In the genomic region with DNA sequence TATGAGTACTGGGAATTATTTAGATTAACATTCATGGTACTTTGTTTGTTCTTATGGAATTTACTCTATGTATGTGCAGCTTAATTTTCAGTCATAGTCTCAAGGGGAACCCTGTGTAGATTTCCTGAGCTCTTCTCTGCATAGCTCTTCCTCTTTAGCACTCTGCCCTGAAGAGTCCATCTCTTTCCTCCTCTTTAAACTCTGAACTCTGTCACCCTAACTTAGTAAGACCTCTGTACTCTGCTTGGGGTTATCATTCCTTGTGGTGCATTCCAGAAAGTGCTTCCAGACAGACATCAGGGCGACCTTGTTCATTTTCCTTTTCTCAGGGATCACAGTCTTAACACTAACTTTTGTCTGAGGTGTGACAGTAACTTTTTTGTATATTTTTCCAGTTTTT, we compare ENCODE assay signal across 14 cellular contexts.
DNase-seq lines count a peak whose midpoint lies in the region; TF ChIP-seq lines count a peak whose summit lies in the region.
"Had no signal": no experiment of that assay in that cellular context is flagged by ENCODE, and none has a peak within 500 bp of the region (broad histone marks: within the 10 kb centered on the region; RNA-seq: fewer than 3 reads in every experiment).

No MANE protein-coding gene starts in this region.

- peaks cover 3% of the 10 kb centered on the region for H3K79me1 ChIP-seq in mesenchymal stem cell (replicated peaks; ENCODE audit: low read length, poor library complexity, severe bottlenecking)

- no peak overlapping the region for H4K8ac ChIP-seq in mesenchymal stem cell (ENCODE audit: low read length)

- H3K9ac ChIP-seq in GM23248 (no peak overlapping the region), mesenchymal stem cell (ENCODE audit: low read length) (peak overlapping the region; percentile 88)

- no peaks in the 10 kb centered on the region for H3K9me3 Mint-ChIP-seq in T-helper 2 cell treated with Interferon-gamma antibody and Interleukin-4, amounts not matched to agents 5 μg/mL and 100 μg/mL, for 36 hours

- H3F3A ChIP-seq in GM23248 (ENCODE audit: insufficient read depth): peaks cover 10% of the 10 kb centered on the region

- peak overlapping the region; percentile 37 for H2BK5ac ChIP-seq in mesenchymal stem cell (ENCODE audit: low read depth, low read length, poor library complexity, severe bottlenecking)

- H3K27ac Mint-ChIP-seq in T-helper 2 cell treated with Interferon-gamma antibody and Interleukin-4, amounts not matched to agents 5 μg/mL and 100 μg/mL, for 36 hours: no peak overlapping the region
- H3K27ac Mint-ChIP-seq: CD14-positive monocyte had no signal

- POLR2A ChIA-PET in A673 (lab: Charles Lee; ENCODE audit: low non-redundant PET): no interaction called here

- peak overlapping the region in 1 of 2 experiments; percentile 58 for H3K4ac ChIP-seq in mesenchymal stem cell (ENCODE audit: low read depth in 1 of 2, low read length in 2 of 2)

- H3K27ac ChIP-seq in GM23248: peak overlapping the region; percentile 59; the same call in 1 of the 2 replicates
- H3K27ac ChIP-seq in SJSA1: peak overlapping the region; percentile 92
- peak overlapping the region; percentile 66 for H3K27ac ChIP-seq in mesenchymal stem cell (ENCODE audit: low read length, poor library complexity, severe bottlenecking)
- peak overlapping the region in 3 of 4 donors; percentile 51 to 66 (median 61) for H3K27ac ChIP-seq in sigmoid colon
- H3K27ac ChIP-seq in A673 (ENCODE audit: low read depth, low read length, poor library complexity, severe bottlenecking): no peak overlapping the region

- no peak overlapping the region for H3K14ac ChIP-seq in mesenchymal stem cell (ENCODE audit: low read length in 2 of 2)

- H3K27me3 ChIP-seq in GM23248 (replicated peaks; ENCODE audit: insufficient read depth) (no peaks in the 10 kb centered on the region), SJSA1 (replicated peaks) (no peaks in the 10 kb centered on the region), mesenchymal stem cell (ENCODE audit: control insufficient read depth in 1 of 2, insufficient read depth in 1 of 2, low read length in 2 of 2) (no peaks in the 10 kb centered on the region), sigmoid colon (no peaks in the 10 kb centered on the region), A673 (replicated peaks; ENCODE audit: insufficient read depth, low read depth, low read length, poor library complexity) (no peaks in the 10 kb centered on the region)

- no peaks in the 10 kb centered on the region for H3K4me1 Mint-ChIP-seq in T-helper 2 cell treated with Interferon-gamma antibody and Interleukin-4, amounts not matched to agents 5 μg/mL and 100 μg/mL, for 36 hours (ENCODE audit: low read depth)
- H3K4me1 Mint-ChIP-seq: CD14-positive monocyte had no signal

- H2BK120ac ChIP-seq in mesenchymal stem cell (ENCODE audit: low read depth, low read length): peak overlapping the region; percentile 49

- no peak overlapping the region for H3K4me3 ChIP-seq in GM23248
- no peak overlapping the region for H3K4me3 ChIP-seq in SJSA1
- H3K4me3 ChIP-seq in mesenchymal stem cell (ENCODE audit: insufficient read depth in 1 of 2, low read depth in 1 of 2, low read length in 2 of 2): no peak overlapping the region
- H3K4me3 ChIP-seq in sigmoid colon: no peak overlapping the region
- H3K4me3 ChIP-seq in A673 (ENCODE audit: low read depth, low read length, poor library complexity, severe bottlenecking): no peak overlapping the region

- H3K9me2 ChIP-seq in GM23248 (ENCODE audit: insufficient read depth): no peaks in the 10 kb centered on the region

- H3K79me2 ChIP-seq in GM23248 (ENCODE audit: insufficient read depth): no peaks in the 10 kb centered on the region

- H2AFZ ChIP-seq in GM23248: no peak overlapping the region
- H2AFZ ChIP-seq in mesenchymal stem cell (ENCODE audit: low read depth, low read length): no peak overlapping the region

- no peaks in the 10 kb centered on the region for H3K27me3 Mint-ChIP-seq in T-helper 2 cell treated with Interferon-gamma antibody and Interleukin-4, amounts not matched to agents 5 μg/mL and 100 μg/mL, for 36 hours (ENCODE audit: low read depth)

- H2BK15ac ChIP-seq in mesenchymal stem cell (ENCODE audit: low read depth, poor library complexity, severe bottlenecking): no peak overlapping the region

- H3K9me3 ChIP-seq in GM23248 (ENCODE audit: low read depth) (no peaks in the 10 kb centered on the region), SJSA1 (replicated peaks) (no peaks in the 10 kb centered on the region), mesenchymal stem cell (ENCODE audit: control insufficient read depth, low read length) (no peaks in the 10 kb centered on the region), sigmoid colon (peaks cover 0 to 2% (median 0%) of the 10 kb centered on the region in 4 donors), A673 (ENCODE audit: low read depth, low read length, poor library complexity, severe bottlenecking) (peaks cover 3% of the 10 kb centered on the region)

- H3K36me3 ChIP-seq in GM23248 (ENCODE audit: low read depth) (no peaks in the 10 kb centered on the region), SJSA1 (no peaks in the 10 kb centered on the region), mesenchymal stem cell (ENCODE audit: control insufficient read depth in 1 of 2, insufficient read depth in 2 of 2, low read depth in 1 of 2, low read length in 2 of 2) (no peaks in the 10 kb centered on the region), sigmoid colon (no peaks in the 10 kb centered on the region), A673 (ENCODE audit: insufficient read depth, low read length, poor library complexity, severe bottlenecking) (no peaks in the 10 kb centered on the region)

- no peak for TF ChIP-seq EP300 in sigmoid colon (IDR thresholded peaks at IDR 0.05)

- H4K91ac ChIP-seq in mesenchymal stem cell (ENCODE audit: low read length): no peak overlapping the region

- in situ Hi-C loops in GM23248 (cut with MboI) (no loop called here), GM13976 (cut with MboI; ENCODE audit: low sequenced_read_pairs, unreplicated experiment) (no loop called here)

- peak overlapping the region; percentile 93 for H2AK5ac ChIP-seq in mesenchymal stem cell (ENCODE audit: low read length, severe bottlenecking)

- intact Hi-C loops in sigmoid colon (cut with DNase I): no loop called here
- intact Hi-C loops in A673 (cut with micrococcal nuclease; ENCODE audit: unreplicated experiment): no loop called here

- TF ChIP-seq POLR2A in sigmoid colon (IDR thresholded peaks at IDR 0.05): no peak

- H3K36me3 Mint-ChIP-seq in T-helper 2 cell treated with Interferon-gamma antibody and Interleukin-4, amounts not matched to agents 5 μg/mL and 100 μg/mL, for 36 hours (ENCODE audit: low read depth): no peaks in the 10 kb centered on the region

- no peak overlapping the region for H3K23ac ChIP-seq in mesenchymal stem cell (ENCODE audit: low read length in 2 of 2)

- DNase-seq in GM23248: no peak
- DNase-seq in SJSA1 (ENCODE audit: low read depth in 1 of 2, low spot score in 2 of 2): no peak
- DNase-seq in mesenchymal stem cell: no peak
- no peak for DNase-seq in sigmoid colon
- no peak for DNase-seq in GM13976 (ENCODE audit: low spot score)
- DNase-seq in A673 (ENCODE audit: low spot score): no peak
- no peak for DNase-seq in T-helper 2 cell treated with Interferon-gamma antibody and Interleukin-4, amounts not matched to agents 5 μg/mL and 100 μg/mL, for 36 hours (ENCODE audit: low spot score)
- no peak for DNase-seq in Kasumi-1 (lab: John Stamatoyannopoulos, UW)
- DNase-seq: DMS53, NCI-H1048, NCI-H187 treated with DMSO at 0.1 percent for 48 hours, NCI-H2171, NCI-H510A treated with DMSO at 0.1 percent for 48 hours had no signal

- no peak for TF ChIP-seq CTCF in sigmoid colon (IDR thresholded peaks at IDR 0.05)
- TF ChIP-seq CTCF in GM13976 (IDR thresholded peaks at IDR 0.05; ENCODE audit: borderline replicate concordance, control extremely low read depth, extremely low read depth, insufficient read depth, missing control alignments): no peak
- TF ChIP-seq CTCF in A673 (conservative IDR thresholded peaks at IDR 0.05; ENCODE audit: low read depth, low read length): no peak

- no peak overlapping the region for H3K4me2 ChIP-seq in GM23248 (ENCODE audit: unreplicated experiment)
- H3K4me2 ChIP-seq in mesenchymal stem cell (ENCODE audit: low read length, poor library complexity, severe bottlenecking): no peak overlapping the region

- no peak overlapping the region for H3K4me3 Mint-ChIP-seq in T-helper 2 cell treated with Interferon-gamma antibody and Interleukin-4, amounts not matched to agents 5 μg/mL and 100 μg/mL, for 36 hours
- H3K4me3 Mint-ChIP-seq: CD14-positive monocyte had no signal

- 96% methylated on average over 1 of the region's 1 CpG for WGBS in GM23248 (ENCODE audit: low coverage in 1 of 2, low lambda C conversion rate in 2 of 2, missing lambda C conversion rate in 2 of 2), 2 experiments
- WGBS in mesenchymal stem cell: 75% methylated on average over 1 of the region's 1 CpG
- 92 to 93% methylated on average over 1 of the region's 1 CpG for WGBS in sigmoid colon, 2 donors

- CTCF ChIA-PET in A673 (lab: Charles Lee): no interaction called here

- H3K4me1 ChIP-seq in GM23248 (ENCODE audit: insufficient read depth) (peaks cover 21% of the 10 kb centered on the region), SJSA1 (replicated peaks) (peaks cover 26% of the 10 kb centered on the region), mesenchymal stem cell (ENCODE audit: control insufficient read depth, insufficient read depth, low read depth, low read length) (no peaks in the 10 kb centered on the region), sigmoid colon (peaks cover 0 to 25% (median 18%) of the 10 kb centered on the region in 4 donors), A673 (ENCODE audit: insufficient read depth, low read length, poor library complexity, severe bottlenecking) (no peaks in the 10 kb centered on the region)

- BruUV-seq in A673 (replicated peaks; lab: Mats Ljungman, UMichigan): no TSS peak

- peak overlapping the region; percentile 38 to 83 for H3K18ac ChIP-seq in mesenchymal stem cell (ENCODE audit: low read depth in 1 of 2, low read length in 2 of 2)

- no peaks in the 10 kb centered on the region for H4K20me1 ChIP-seq in GM23248 (ENCODE audit: insufficient read depth)

- no peak overlapping the region for H2BK12ac ChIP-seq in mesenchymal stem cell (ENCODE audit: low read length in 2 of 2)
